Comparison of ENCODE assay signal across 16 cellular contexts in the genomic region with DNA sequence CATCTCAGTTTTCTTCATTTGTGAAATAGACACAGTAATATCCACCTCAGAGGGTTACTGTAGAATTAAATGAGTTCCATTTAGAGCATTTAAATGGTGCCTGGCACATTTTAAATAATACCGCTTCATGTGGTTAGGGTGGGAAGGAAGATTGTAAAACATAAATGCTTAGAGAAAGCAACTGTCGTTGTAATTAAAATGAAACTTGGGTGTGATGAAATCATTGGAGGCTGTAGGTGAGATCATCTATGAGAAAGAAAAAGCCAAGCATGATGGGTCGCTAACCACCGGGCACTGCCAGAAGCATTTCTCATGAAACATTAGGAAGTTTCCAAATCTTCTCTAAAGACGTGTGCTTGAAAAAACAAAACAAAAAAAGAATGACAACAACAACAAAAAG. TPM values are rescaled to one million over a fixed set of nuclear protein-coding genes. Genes with fewer than 3 reads are reported as not detected.
A peak's percentile ranks its signal among the peaks of the same experiment; 100 is the strongest.
DNase-seq lines count a peak whose midpoint lies in the region; ATAC-seq, FAIRE-seq and TF ChIP-seq lines count a peak whose summit lies in the region.
"Had no signal": no experiment of that assay in that cellular context is flagged by ENCODE, and none has a peak within 500 bp of the region (broad histone marks: within the 10 kb centered on the region; RNA-seq: fewer than 3 reads in every experiment).

No MANE protein-coding gene starts in this region.

- peaks cover 18% of the 10 kb centered on the region for H3K4me1 Mint-ChIP-seq in activated naive CD4-positive, alpha-beta T cell treated with anti-CD3 and anti-CD28 coated beads for 36 hours (ENCODE audit: low read depth)
- H3K4me1 Mint-ChIP-seq in stimulated activated naive CD8-positive, alpha-beta T cell treated with anti-CD3 and anti-CD28 coated beads, Interleukin-15, Interleukin-2, amounts not matched to agents 100 ng/mL and 50 ng/mL, for 24 hours (ENCODE audit: low read depth) = peaks cover 52% of the 10 kb centered on the region
- H3K4me1 Mint-ChIP-seq in GM23338 = peaks cover 20% of the 10 kb centered on the region

- 0 out of 4 replicates have a peak, but pooled peaks of 1 of the 2 experiments have one; percentile 23 for TF ChIP-seq EP300 in GM12878 (IDR thresholded peaks at IDR 0.05; ENCODE audit: borderline replicate concordance in 1 of 2, control insufficient read depth in 1 of 2, low read depth in 2 of 2, low read length in 2 of 2)

- H3K27me3 ChIP-seq in OCI-LY3 (ENCODE audit: low read depth, low read length) = no peaks in the 10 kb centered on the region
- no peaks in the 10 kb centered on the region for H3K27me3 ChIP-seq in GM12878 (replicated peaks in 1 of 2; ENCODE audit: control insufficient read depth in 2 of 2, insufficient read depth in 2 of 2, low read length in 1 of 2)
- H3K27me3 ChIP-seq in GM23338 (ENCODE audit: insufficient read depth) = no peaks in the 10 kb centered on the region
- H3K27me3 ChIP-seq in foreskin keratinocyte = no peaks in the 10 kb centered on the region

- H2AFZ ChIP-seq in OCI-LY3 (ENCODE audit: low read depth, low read length) = peak overlapping the region; percentile 61
- peak overlapping the region; percentile 31 for H2AFZ ChIP-seq in GM12878 (ENCODE audit: control insufficient read depth, low read depth, low read length)
- H2AFZ ChIP-seq in GM23338 = no peak overlapping the region

- H3K9me3 Mint-ChIP-seq in activated naive CD4-positive, alpha-beta T cell treated with anti-CD3 and anti-CD28 coated beads for 36 hours = no peaks in the 10 kb centered on the region
- H3K9me3 Mint-ChIP-seq in stimulated activated naive CD8-positive, alpha-beta T cell treated with anti-CD3 and anti-CD28 coated beads, Interleukin-15, Interleukin-2, amounts not matched to agents 100 ng/mL and 50 ng/mL, for 24 hours = no peaks in the 10 kb centered on the region
- H3K9me3 Mint-ChIP-seq in GM23338 = no peaks in the 10 kb centered on the region; the same call in 2 of the 3 replicates

- no peak for FAIRE-seq in GM12878 (lab: Jason Lieb, UNC)
- FAIRE-seq: H1, islet of Langerhans had no signal

- DNase-seq in activated naive CD4-positive, alpha-beta T cell treated with anti-CD3 and anti-CD28 coated beads for 36 hours = peak; percentile 35
- no peak for DNase-seq in activated naive CD4-positive, alpha-beta T cell (lab: John Stamatoyannopoulos, UW)
- no peak for DNase-seq in GM12878 (ENCODE audit: low read depth, low spot score)
- DNase-seq in GM23338 (ENCODE audit: low spot score) = no peak
- no peak for DNase-seq in cerebellar cortex (ENCODE audit: low spot score)
- no peak for DNase-seq in foreskin keratinocyte
- DNase-seq: foreskin fibroblast; mucosa of descending colon; NCI-H1105; NCI-H2227 treated with DMSO at 0.1 percent for 48 hours; stimulated activated CD4-positive, alpha-beta T cell treated with anti-CD3 and anti-CD28 coated beads, Interleukin-1b, Interleukin-23, amount 100 ng/mL, for 48 hours had no signal

- 78% methylated on average over 5 of the region's 5 CpGs for WGBS in GM12878 (ENCODE audit: insufficient coverage, insufficient replicate concordance, low lambda C conversion rate, missing lambda C conversion rate)

- RAD21 ChIA-PET in GM12878 (lab: Charles Lee; ENCODE audit: unreplicated experiment) = interaction anchor here (0.7 to 5.3 kb wide), 6 partner anchors 9 to 562 kb away, joined by 3 to 49 read pairs (median 22); partner anchors contain the start of gene SLC39A10

- POLR2A ChIA-PET in GM12878 (lab: Charles Lee) = interaction anchor here (2.9 kb wide), 1 partner anchor 114 kb away, joined by 18 read pairs; no protein-coding TSS in a partner anchor

- H3K9me2 ChIP-seq in GM23338 (ENCODE audit: insufficient read depth) = no peaks in the 10 kb centered on the region

- TF ChIP-seq CTCF in OCI-LY3 (IDR thresholded peaks at IDR 0.05; ENCODE audit: low read depth, low read length) (no peak), GM12878 (IDR thresholded peaks at IDR 0.05 in 2 of 3, conservative IDR thresholded peaks at IDR 0.05 in 1 of 3; ENCODE audit: control insufficient read depth in 2 of 3, extremely low read depth in 1 of 3, insufficient read depth in 1 of 3, low read depth in 3 of 3, low read length in 3 of 3) (no peak), GM23338 (conservative IDR thresholded peaks at IDR 0.05; ENCODE audit: low read depth in 2 of 2) (no peak), foreskin keratinocyte (conservative IDR thresholded peaks at IDR 0.05) (no peak)

- no peak for TF ChIP-seq POLR2A in GM12878 (IDR thresholded peaks at IDR 0.05; ENCODE audit: low read depth, low read length)

- peak overlapping the region; percentile 98 for H3K27ac ChIP-seq in OCI-LY3 (ENCODE audit: low read length)
- peak overlapping the region; percentile 27 for H3K27ac ChIP-seq in GM12878 (ENCODE audit: control insufficient read depth, insufficient read depth)
- no peak overlapping the region for H3K27ac ChIP-seq in GM23338 (ENCODE audit: low read depth)
- H3K27ac ChIP-seq in foreskin keratinocyte = no peak overlapping the region
- H3K27ac ChIP-seq: prostate gland had no signal

- intact Hi-C loops in activated naive CD4-positive, alpha-beta T cell treated with anti-CD3 and anti-CD28 coated beads for 36 hours (cut with micrococcal nuclease) = no loop called here
- intact Hi-C loops in GM12878 (cut with micrococcal nuclease; ENCODE audit: unreplicated experiment) = no loop called here

- BruUV-seq in GM12878 (replicated peaks; lab: Mats Ljungman, UMichigan) = no TSS peak

- CTCF ChIA-PET in activated naive CD4-positive, alpha-beta T cell treated with anti-CD3 and anti-CD28 coated beads for 36 hours (lab: Charles Lee) = interaction anchor here (0.6 kb wide), 1 partner anchor 17 kb away, joined by 3 read pairs; no protein-coding TSS in a partner anchor
- CTCF ChIA-PET in GM12878 (lab: Yijun Ruan, JAX) = interaction anchor here (0.7 to 4.1 kb wide), 6 partner anchors 8 to 115 kb away, joined by 3 to 18 read pairs (median 3); partner anchors contain the start of gene SLC39A10

- peak; percentile 54 for ATAC-seq in GM12878
- no peak for ATAC-seq in GM23338
- no peak for ATAC-seq in foreskin keratinocyte
- ATAC-seq: mucosa of descending colon had no signal

- in situ Hi-C loops in GM12878 (cut with MboI) = no loop called here

- peak overlapping the region; percentile 69 for H3K27ac Mint-ChIP-seq in activated naive CD4-positive, alpha-beta T cell treated with anti-CD3 and anti-CD28 coated beads for 36 hours
- H3K27ac Mint-ChIP-seq in stimulated activated naive CD8-positive, alpha-beta T cell treated with anti-CD3 and anti-CD28 coated beads, Interleukin-15, Interleukin-2, amounts not matched to agents 100 ng/mL and 50 ng/mL, for 24 hours = peak overlapping the region; percentile 86
- no peak overlapping the region for H3K27ac Mint-ChIP-seq in GM23338

- H3K9me3 ChIP-seq in OCI-LY3 (ENCODE audit: insufficient read depth, low read length) = no peaks in the 10 kb centered on the region
- H3K9me3 ChIP-seq in GM12878 (replicated peaks; ENCODE audit: control insufficient read depth, insufficient read depth, low read length) = no peaks in the 10 kb centered on the region
- H3K9me3 ChIP-seq: mucosa of descending colon, prostate gland had no signal

- no peaks in the 10 kb centered on the region for H3K36me3 Mint-ChIP-seq in activated naive CD4-positive, alpha-beta T cell treated with anti-CD3 and anti-CD28 coated beads for 36 hours (ENCODE audit: low read depth)
- no peaks in the 10 kb centered on the region for H3K36me3 Mint-ChIP-seq in stimulated activated naive CD8-positive, alpha-beta T cell treated with anti-CD3 and anti-CD28 coated beads, Interleukin-15, Interleukin-2, amounts not matched to agents 100 ng/mL and 50 ng/mL, for 24 hours (ENCODE audit: low read depth)
- peaks cover 10% of the 10 kb centered on the region for H3K36me3 Mint-ChIP-seq in GM23338 (ENCODE audit: low read depth)

- no peak for TF ChIP-seq RAD21 in GM12878 (IDR thresholded peaks at IDR 0.05; ENCODE audit: insufficient read depth, low read depth, low read length)

- peaks cover 49% of the 10 kb centered on the region for H3K4me1 ChIP-seq in OCI-LY3 (ENCODE audit: low read length)
- H3K4me1 ChIP-seq in GM12878 (ENCODE audit: control insufficient read depth, insufficient read depth, low read length) = peaks cover 20% of the 10 kb centered on the region
- H3K4me1 ChIP-seq in GM23338 (ENCODE audit: insufficient read depth) = peaks cover 30% of the 10 kb centered on the region
- H3K4me1 ChIP-seq in foreskin keratinocyte = no peaks in the 10 kb centered on the region
- H3K4me1 ChIP-seq: prostate gland had no signal

- H3K36me3 ChIP-seq in OCI-LY3 (replicated peaks; ENCODE audit: low read depth, low read length) = no peaks in the 10 kb centered on the region
- H3K36me3 ChIP-seq in GM12878 (ENCODE audit: control insufficient read depth in 2 of 2, insufficient read depth in 2 of 2, low read length in 1 of 2) = no peaks in the 10 kb centered on the region
- H3K36me3 ChIP-seq in GM23338 (ENCODE audit: insufficient read depth) = no peaks in the 10 kb centered on the region
- H3K36me3 ChIP-seq: prostate gland had no signal

- H4K20me1 ChIP-seq in OCI-LY3 (ENCODE audit: insufficient read depth, low read length) (no peaks in the 10 kb centered on the region), GM12878 (ENCODE audit: control insufficient read depth, insufficient read depth) (no peaks in the 10 kb centered on the region), GM23338 (replicated peaks; ENCODE audit: insufficient read depth) (no peaks in the 10 kb centered on the region)

- H3K4me3 Mint-ChIP-seq in activated naive CD4-positive, alpha-beta T cell treated with anti-CD3 and anti-CD28 coated beads for 36 hours = peak overlapping the region; percentile 63
- peak overlapping the region; percentile 78 for H3K4me3 Mint-ChIP-seq in stimulated activated naive CD8-positive, alpha-beta T cell treated with anti-CD3 and anti-CD28 coated beads, Interleukin-15, Interleukin-2, amounts not matched to agents 100 ng/mL and 50 ng/mL, for 24 hours
- H3K4me3 Mint-ChIP-seq in GM23338 = no peak overlapping the region

- H3K4me2 ChIP-seq in OCI-LY3 (ENCODE audit: low read length) (peak overlapping the region; percentile 82), GM12878 (ENCODE audit: control insufficient read depth, insufficient read depth) (peak overlapping the region; percentile 78), GM23338 (no peak overlapping the region)

- no peaks in the 10 kb centered on the region for H3K27me3 Mint-ChIP-seq in activated naive CD4-positive, alpha-beta T cell treated with anti-CD3 and anti-CD28 coated beads for 36 hours (ENCODE audit: low read depth)
- no peaks in the 10 kb centered on the region for H3K27me3 Mint-ChIP-seq in stimulated activated naive CD8-positive, alpha-beta T cell treated with anti-CD3 and anti-CD28 coated beads, Interleukin-15, Interleukin-2, amounts not matched to agents 100 ng/mL and 50 ng/mL, for 24 hours
- peaks cover 1% of the 10 kb centered on the region for H3K27me3 Mint-ChIP-seq in GM23338 (ENCODE audit: insufficient read depth, low read depth, poor library complexity)

- H3K9ac ChIP-seq in OCI-LY3 (ENCODE audit: low read length) (peak overlapping the region; percentile 70), GM12878 (ENCODE audit: control insufficient read depth, insufficient read depth, low read length) (no peak overlapping the region)

- no peaks in the 10 kb centered on the region; the same call in 1 of the 2 replicates for H3F3A ChIP-seq in GM23338 (replicated peaks; ENCODE audit: low read depth)

- H3K4me3 ChIP-seq in OCI-LY3 (ENCODE audit: low read length) = peak overlapping the region; percentile 63
- H3K4me3 ChIP-seq in GM12878 = no peak overlapping the region
- H3K4me3 ChIP-seq in GM23338 = no peak overlapping the region
- H3K4me3 ChIP-seq: mucosa of descending colon, prostate gland had no signal

- SMC1A ChIA-PET in GM12878 (lab: Charles Lee; ENCODE audit: uncharacterized antibody, unreplicated experiment) = interaction anchor here (0.9 to 6.9 kb wide), 8 partner anchors 8 to 114 kb away, joined by 4 to 61 read pairs (median 13); partner anchors contain the start of gene SLC39A10

- H3K79me2 ChIP-seq in OCI-LY3 (ENCODE audit: low read length) (no peaks in the 10 kb centered on the region), GM12878 (ENCODE audit: control insufficient read depth, insufficient read depth, low read length) (no peaks in the 10 kb centered on the region), GM23338 (replicated peaks; ENCODE audit: insufficient read depth) (peaks cover 48% of the 10 kb centered on the region)

RNA-seq across cellular contexts. Expression of gene SLC39A10, which starts 8.2 kb away (rescaled TPM):
- 10 to 100 TPM; 37.4 to 41.0 TPM for total RNA-seq in activated naive CD4-positive, alpha-beta T cell treated with anti-CD3 and anti-CD28 coated beads for 36 hours
- 94.5 and 106 TPM in 2 replicates for total RNA-seq in GM12878 (2013; cell fraction: nucleolus; rRNA removed)
- 10.1 and 11.4 TPM in 2 replicates for total RNA-seq in GM12878 (2014; rRNA removed)
- 14.0 and 14.1 TPM in 2 replicates for total RNA-seq in GM12878 (2014; rRNA removed; fragmentation: Illumina TruSeq; extraction: Trizol)
- 13.3 and 14.2 TPM in 2 replicates for total RNA-seq in GM12878 (2021)
- 1.7 TPM for polyA plus RNA-seq in GM12878 (2011; ENCODE audit: low read depth)
- 23.6 and 32.9 TPM in 2 replicates for polyA plus RNA-seq in GM12878 (2011; rRNA removed)
- 8.8 and 9.4 TPM in 2 replicates for polyA plus RNA-seq in GM12878 (2011; cell fraction: cytosol; rRNA removed)
- polyA plus RNA-seq in GM12878 (2011; cell fraction: nucleus; rRNA removed) = 31.1 and 37.4 TPM in 2 replicates
- polyA plus RNA-seq in GM12878 (2012) = 2.7 and 4.5 TPM in 2 replicates
- 7.8 and 8.4 TPM in 2 replicates for polyA plus RNA-seq in GM12878 (2014; fragmentation: Illumina TruSeq; extraction: Trizol)
- 1 to 10 TPM; 2.0 to 4.9 TPM for polyA plus RNA-seq in GM12878 (2014; fragmentation: Nextera tagmentation; extraction: Ambion mirVana)
- polyA plus RNA-seq in GM12878 (2014; rRNA removed) = 3.6 and 5.6 TPM in 2 replicates
- polyA plus RNA-seq in GM12878 (2016; fragmentation: Nextera tagmentation; extraction: Ambion mirVana) = 1 to 10 TPM; 7.0 to 7.5 TPM
- polyA minus RNA-seq in GM12878 (2011; rRNA and poly(A)+ RNA removed) = 42.9 and 73.1 TPM in 2 replicates
- 17.7 and 18.4 TPM in 2 replicates for polyA minus RNA-seq in GM12878 (2011; cell fraction: cytosol; rRNA and poly(A)+ RNA removed)
- 42.1 and 54.2 TPM in 2 replicates for polyA minus RNA-seq in GM12878 (2011; cell fraction: nucleus; rRNA and poly(A)+ RNA removed)
- 261 and 263 TPM in 2 replicates for total RNA-seq in GM23338 (2014; rRNA removed; shearing (Covaris generic))
- polyA plus RNA-seq in GM23338 (2016; fragmentation: Nextera tagmentation; extraction: Ambion mirVana) = 344 and 356 TPM in 2 replicates
- 22.5 and 25.6 TPM in 2 replicates for total RNA-seq in foreskin keratinocyte
- 4.0 and 4.7 TPM in 2 replicates for polyA plus RNA-seq in foreskin keratinocyte

Comparison
In these comparisons a context has a peak if more than half of its experiments do, and no peak if none do; other contexts are left out.
1. H3K27ac ChIP-seq: peak in OCI-LY3 (single experiment) and GM12878 (single experiment); none in GM23338 (single experiment) and foreskin keratinocyte (single experiment).